9 cellular contexts compared by ENCODE assay signal in genomic region chr2:136238214-136238551, GRCh38.
A peak's percentile ranks its signal among the peaks of the same experiment; 100 is the strongest.
DNase-seq lines count a peak whose midpoint lies in the region; ATAC-seq, FAIRE-seq and TF ChIP-seq lines count a peak whose summit lies in the region.
"Had no signal": no experiment of that assay in that cellular context is flagged by ENCODE, and none has a peak within 500 bp of the region (broad histone marks: within the 10 kb centered on the region; RNA-seq: fewer than 3 reads in every experiment).

No MANE protein-coding gene starts in this region.

- no peak for TF ChIP-seq CTCF in OCI-LY3 (IDR thresholded peaks at IDR 0.05; ENCODE audit: low read depth, low read length)

- H3K4me2 ChIP-seq in GM23248 (ENCODE audit: unreplicated experiment) (no peak overlapping the region), OCI-LY3 (ENCODE audit: low read length) (peak overlapping the region; percentile 79)

- H3K9ac ChIP-seq in GM23248, result no peak overlapping the region
- H3K9ac ChIP-seq in OCI-LY3 (ENCODE audit: low read length), result peak overlapping the region; percentile 57

- H3F3A ChIP-seq in GM23248 (ENCODE audit: insufficient read depth), result peaks cover 22% of the 10 kb centered on the region; the same call in 1 of the 2 replicates

- H4K20me1 ChIP-seq in GM23248 (ENCODE audit: insufficient read depth) (no peaks in the 10 kb centered on the region), OCI-LY3 (ENCODE audit: insufficient read depth, low read length) (no peaks in the 10 kb centered on the region)

- no peaks in the 10 kb centered on the region for H3K27me3 ChIP-seq in GM23248 (replicated peaks; ENCODE audit: insufficient read depth)
- no peaks in the 10 kb centered on the region for H3K27me3 ChIP-seq in OCI-LY3 (ENCODE audit: low read depth, low read length)
- no peaks in the 10 kb centered on the region for H3K27me3 ChIP-seq in small intestine (ENCODE audit: control insufficient read depth in 2 of 2, insufficient read depth in 2 of 2, low read length in 2 of 2)

- H3K36me3 ChIP-seq in GM23248 (ENCODE audit: low read depth) (no peaks in the 10 kb centered on the region), OCI-LY3 (replicated peaks; ENCODE audit: low read depth, low read length) (no peaks in the 10 kb centered on the region), small intestine (ENCODE audit: control insufficient read depth in 2 of 2, insufficient read depth in 2 of 2, low read length in 2 of 2) (no peaks in the 10 kb centered on the region)

- no peaks in the 10 kb centered on the region for H3K79me2 ChIP-seq in GM23248 (ENCODE audit: insufficient read depth)
- H3K79me2 ChIP-seq in OCI-LY3 (ENCODE audit: low read length), result no peaks in the 10 kb centered on the region

- H3K9me3 ChIP-seq in GM23248 (ENCODE audit: low read depth) (no peaks in the 10 kb centered on the region), OCI-LY3 (ENCODE audit: insufficient read depth, low read length) (peaks cover 4% of the 10 kb centered on the region; the same call in 1 of the 2 replicates), small intestine (ENCODE audit: control insufficient read depth, low read depth) (no peaks in the 10 kb centered on the region)

- H2AFZ ChIP-seq in GM23248, result no peak overlapping the region; the same call in 1 of the 2 replicates
- H2AFZ ChIP-seq in OCI-LY3 (ENCODE audit: low read depth, low read length), result peak overlapping the region; percentile 87

- no peak overlapping the region for H3K4me3 ChIP-seq in GM23248
- H3K4me3 ChIP-seq in OCI-LY3 (ENCODE audit: low read length), result peak overlapping the region; percentile 46
- no peak overlapping the region for H3K4me3 ChIP-seq in small intestine (ENCODE audit: low read depth in 1 of 2, low read length in 2 of 2)
- H3K4me3 ChIP-seq: lung had no signal

- in situ Hi-C loops in GM23248 (cut with MboI), result no loop called here

- H3K27ac ChIP-seq in GM23248, result peak overlapping the region; percentile 24; the same call in 1 of the 2 replicates
- H3K27ac ChIP-seq in OCI-LY3 (ENCODE audit: low read length), result peak overlapping the region; percentile 90
- H3K27ac ChIP-seq in small intestine (ENCODE audit: low read depth in 1 of 2, low read length in 1 of 2), result peak overlapping the region; percentile 5 to 88

- no peak for ATAC-seq in GM18498 (IDR thresholded peaks at IDR 0.05; ENCODE audit: unreplicated experiment)

- DNase-seq in GM23248 (peak; percentile 63), small intestine (no peak), NCI-H446 treated with DMSO at 0.1 percent for 48 hours (lab: John Stamatoyannopoulos, UW) (no peak), NCI-H526 (lab: John Stamatoyannopoulos, UW) (no peak), UCSD-AML1 (lab: John Stamatoyannopoulos, UW; ENCODE audit: unreplicated experiment) (no peak)
- DNase-seq in effector CD4-positive, alpha-beta T cell, result peak; percentile 6

- H3K9me2 ChIP-seq in GM23248 (ENCODE audit: insufficient read depth), result no peaks in the 10 kb centered on the region

- H3K4me1 ChIP-seq in GM23248 (ENCODE audit: insufficient read depth), result peaks cover 8% of the 10 kb centered on the region
- H3K4me1 ChIP-seq in OCI-LY3 (ENCODE audit: low read length), result peaks cover 29% of the 10 kb centered on the region
- H3K4me1 ChIP-seq in small intestine (ENCODE audit: control insufficient read depth in 2 of 2, insufficient read depth in 1 of 2, low read depth in 1 of 2, low read length in 1 of 2), result peaks cover 0 to 3% of the 10 kb centered on the region in 2 donors

- FAIRE-seq in small intestine (lab: Jason Lieb, UNC), result no peak

Comparison
In these comparisons a context has a peak if more than half of its experiments do, and no peak if none do; other contexts are left out.
1. DNase-seq: peak in GM23248 (single experiment) and effector CD4-positive, alpha-beta T cell (single experiment); none in small intestine (single experiment), NCI-H446 treated with DMSO at 0.1 percent for 48 hours (single experiment), NCI-H526 (0 of 2) and UCSD-AML1 (single experiment).
2. H3K27ac ChIP-seq: peak in every context shown above with its lines; median percentile 90 in OCI-LY3; 46 in small intestine; 24 in GM23248.